23 cellular contexts compared by ENCODE assay signal in genomic region chr7:122423591-122423990, GRCh38.
A peak's percentile ranks its signal among the peaks of the same experiment; 100 is the strongest.
DNase-seq lines count a peak whose midpoint lies in the region; FAIRE-seq and TF ChIP-seq lines count a peak whose summit lies in the region.
"Had no signal": no experiment of that assay in that cellular context is flagged by ENCODE, and none has a peak within 500 bp of the region (broad histone marks: within the 10 kb centered on the region; RNA-seq: fewer than 3 reads in every experiment).

No MANE protein-coding gene starts in this region.

- DNase-seq in G401 (ENCODE audit: low spot score) (peak; percentile 70), NCI-H2171 treated with DMSO at 0.1 percent for 48 hours (lab: John Stamatoyannopoulos, UW) (peak; percentile 54), astrocyte (ENCODE audit: low read depth) (no peak), epithelial cell of prostate (ENCODE audit: low read depth, low spot score) (peak; percentile 37), NCI-H345 treated with DMSO at 0.1 percent for 48 hours (lab: John Stamatoyannopoulos, UW; ENCODE audit: unreplicated experiment) (no peak), superior temporal gyrus (ENCODE audit: extremely low spot score) (no peak)
- no peak for DNase-seq in effector CD8-positive, alpha-beta T cell (lab: John Stamatoyannopoulos, UW)
- DNase-seq: CD4-positive, CD25-positive, alpha-beta regulatory T cell; GM23248; H9; Karpas-422; NCI-H1092 treated with DMSO at 0.1 percent for 48 hours; NCI-H146; NCI-H1930; NCI-H2107; NCI-H345; SIG-M5 had no signal

- no peaks in the 10 kb centered on the region for H3K27me3 Mint-ChIP-seq in astrocyte (ENCODE audit: low read depth, unreplicated experiment)
- H3K27me3 Mint-ChIP-seq: CD4-positive, CD25-positive, alpha-beta regulatory T cell had no signal

- H3K4me2 ChIP-seq in astrocyte (ENCODE audit: low read length): no peak overlapping the region
- H3K4me2 ChIP-seq: BLaER1 had no signal

- H3K27ac Mint-ChIP-seq in astrocyte (ENCODE audit: unreplicated experiment): no peak overlapping the region
- H3K27ac Mint-ChIP-seq: H9 had no signal

- no peak overlapping the region for H2AFZ ChIP-seq in astrocyte (ENCODE audit: low read depth, low read length)
- H2AFZ ChIP-seq: GM23248 had no signal

- no peak overlapping the region for H3K4me3 ChIP-seq in astrocyte (ENCODE audit: insufficient read depth, low read depth, low read length)
- H3K4me3 ChIP-seq: BLaER1, GM23248, SK-N-MC had no signal

- H3K79me2 ChIP-seq in astrocyte (ENCODE audit: insufficient read depth, low read length): no peaks in the 10 kb centered on the region

- no peaks in the 10 kb centered on the region for H3K4me1 Mint-ChIP-seq in astrocyte (ENCODE audit: low read depth, unreplicated experiment)

- H3K27me3 ChIP-seq in astrocyte (ENCODE audit: insufficient read depth, low read length): no peaks in the 10 kb centered on the region
- H3K27me3 ChIP-seq: BLaER1 had no signal

- H3K4me3 Mint-ChIP-seq in astrocyte (ENCODE audit: unreplicated experiment): no peak overlapping the region
- H3K4me3 Mint-ChIP-seq: CD4-positive, CD25-positive, alpha-beta regulatory T cell; H9 had no signal

- peak; percentile 49 for FAIRE-seq in astrocyte (lab: Jason Lieb, UNC)
- FAIRE-seq: A204.1, D721Med, G401.6, HepG2 had no signal

- H3K27ac ChIP-seq in astrocyte (ENCODE audit: low read depth, low read length): no peak overlapping the region
- H3K27ac ChIP-seq in epithelial cell of prostate: no peak overlapping the region
- H3K27ac ChIP-seq: BLaER1, GM23248, SK-N-MC had no signal

- no peaks in the 10 kb centered on the region for H4K20me1 ChIP-seq in astrocyte (ENCODE audit: insufficient read depth, low read length)
- H4K20me1 ChIP-seq: BLaER1 had no signal

- H3K9me3 Mint-ChIP-seq in astrocyte (ENCODE audit: unreplicated experiment): no peaks in the 10 kb centered on the region
- H3K9me3 Mint-ChIP-seq: H9 had no signal

- no peaks in the 10 kb centered on the region for H3K36me3 Mint-ChIP-seq in astrocyte (ENCODE audit: low read depth, unreplicated experiment)
- H3K36me3 Mint-ChIP-seq: CD4-positive, CD25-positive, alpha-beta regulatory T cell had no signal

- no peaks in the 10 kb centered on the region for H3K9me3 ChIP-seq in astrocyte (ENCODE audit: insufficient read depth, low read depth, low read length)
- H3K9me3 ChIP-seq: BLaER1 had no signal

- no peak overlapping the region for H3K9ac ChIP-seq in astrocyte (ENCODE audit: low read length)
- H3K9ac ChIP-seq: BLaER1, GM23248 had no signal

- H3K36me3 ChIP-seq in astrocyte (ENCODE audit: insufficient read depth, low read length): no peaks in the 10 kb centered on the region
- H3K36me3 ChIP-seq: BLaER1 had no signal

- TF ChIP-seq CTCF in astrocyte (IDR thresholded peaks at IDR 0.05; ENCODE audit: insufficient read depth, low read depth, low read length): no peak

- in situ Hi-C loops in G401 (cut with HindIII; ENCODE audit: low sequenced_read_pairs): no loop called here

- no peaks in the 10 kb centered on the region for H3K4me1 ChIP-seq in astrocyte (ENCODE audit: insufficient read depth, low read length)
- H3K4me1 ChIP-seq: BLaER1 had no signal

Comparison
In these comparisons a context has a peak if more than half of its experiments do, and no peak if none do; other contexts are left out.
1. DNase-seq: peak in G401 (single experiment), NCI-H2171 treated with DMSO at 0.1 percent for 48 hours (single experiment) and epithelial cell of prostate (single experiment); none in astrocyte (single experiment), NCI-H345 treated with DMSO at 0.1 percent for 48 hours (single experiment), superior temporal gyrus (single experiment) and effector CD8-positive, alpha-beta T cell (single experiment).